Comparison of ENCODE assay signal across 8 cellular contexts in the genomic region with DNA sequence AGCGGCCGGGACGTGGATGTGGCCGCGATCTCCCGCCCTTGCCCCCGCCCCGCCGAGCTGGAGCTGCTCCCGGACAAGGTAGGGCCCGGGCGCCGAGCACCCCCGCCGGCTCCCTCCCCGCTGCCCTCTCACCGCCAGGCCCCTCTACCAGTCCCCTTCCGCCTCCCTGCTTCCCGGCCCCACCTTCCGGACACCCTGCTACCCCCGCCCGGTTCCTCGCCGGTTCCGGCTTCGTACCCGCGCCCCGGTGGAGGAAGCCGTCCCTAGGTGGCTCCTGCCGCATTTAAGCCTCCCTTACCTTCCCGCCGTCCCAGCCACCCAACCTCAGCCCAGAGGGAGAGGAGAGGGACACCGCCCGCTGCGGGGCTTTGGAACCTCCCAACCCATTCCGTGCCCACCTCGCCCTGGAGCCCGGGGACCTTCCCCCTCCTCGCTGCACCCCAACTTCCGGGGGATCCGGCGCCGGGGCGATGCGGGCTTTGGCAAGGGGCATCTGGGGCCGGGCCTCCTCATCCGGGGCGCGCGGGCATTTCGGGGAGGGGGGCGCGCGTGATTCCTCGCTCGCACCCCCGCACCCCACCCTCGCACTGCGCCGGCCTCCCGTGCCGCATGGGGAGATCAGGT. TPM values are rescaled to one million over a fixed set of nuclear protein-coding genes. Genes with fewer than 3 reads are reported as not detected.
DNase-seq lines count a peak whose midpoint lies in the region; ATAC-seq and TF ChIP-seq lines count a peak whose summit lies in the region.

No MANE protein-coding gene starts in this region.

- H3K4me3 Mint-ChIP-seq in activated naive CD8-positive, alpha-beta T cell treated with anti-CD3 and anti-CD28 coated beads, Interleukin-2, amount 10 ng/mL, durations not matched to agents 7 days and 5 days = peak overlapping the region; percentile 87

- DNase-seq in NCI-H748 (lab: John Stamatoyannopoulos, UW; ENCODE audit: unreplicated experiment) (peak; percentile 69), NCI-H748 treated with DMSO at 0.1 percent for 48 hours (lab: John Stamatoyannopoulos, UW) (no peak), SK-N-DZ (ENCODE audit: low spot score) (peak; percentile 36), hepatocyte (ENCODE audit: low spot score) (peak; percentile 75), gastrocnemius medialis (no peak), dermis blood vessel endothelial cell (no peak)
- peak; percentile 80 for DNase-seq in activated naive CD8-positive, alpha-beta T cell treated with anti-CD3 and anti-CD28 coated beads, Interleukin-2, amount 10 ng/mL, durations not matched to agents 7 days and 5 days

- WGBS in hepatocyte (ENCODE audit: low lambda C conversion rate, missing lambda C conversion rate) = 0% methylated on average over 18 of the region's 63 CpGs

- peaks cover 23% of the 10 kb centered on the region for H3K4me1 ChIP-seq in hepatocyte (ENCODE audit: insufficient read depth)
- H3K4me1 ChIP-seq in gastrocnemius medialis = peaks cover 22 to 26% of the 10 kb centered on the region in 2 donors

- H2AFZ ChIP-seq in hepatocyte = peak overlapping the region; percentile 96

- intact Hi-C loops in gastrocnemius medialis (cut with DNase I; ENCODE audit: low total_unique reads) = loop anchor here (5.0 to 10.0 kb wide), 5 partner anchors 108 to 432 kb away; no protein-coding TSS in a partner anchor

- H3K9me2 ChIP-seq in hepatocyte (replicated peaks; ENCODE audit: insufficient read depth) = no peaks in the 10 kb centered on the region

- H3K36me3 ChIP-seq in hepatocyte (replicated peaks; ENCODE audit: insufficient read depth, low read depth) = no peaks in the 10 kb centered on the region
- H3K36me3 ChIP-seq in gastrocnemius medialis = no peaks in the 10 kb centered on the region

- H3K27ac ChIP-seq in hepatocyte (peak overlapping the region; percentile 98), gastrocnemius medialis (peak overlapping the region; percentile 87 to 88 (median 88))

- TF ChIP-seq CTCF in hepatocyte (IDR thresholded peaks at IDR 0.05; ENCODE audit: poor library complexity) (no peak), gastrocnemius medialis (IDR thresholded peaks at IDR 0.05 in 4 of 5, conservative IDR thresholded peaks at IDR 0.05 in 1 of 5) (no peak)

- POLR2A ChIA-PET in activated naive CD8-positive, alpha-beta T cell treated with anti-CD3 and anti-CD28 coated beads, Interleukin-2, amount 10 ng/mL, durations not matched to agents 7 days and 5 days (lab: Charles Lee) = interaction anchor here (0.6 to 2.0 kb wide), 16 partner anchors 12 to 1840 kb away, joined by 3 to 19 read pairs (median 4); no protein-coding TSS in a partner anchor

- H3K79me2 ChIP-seq in hepatocyte = peaks cover 52% of the 10 kb centered on the region

- peak; percentile 12 for ATAC-seq in HG03103 (IDR thresholded peaks at IDR 0.05; ENCODE audit: low read depth, unreplicated experiment)
- peak; percentile 43 for ATAC-seq in activated naive CD8-positive, alpha-beta T cell treated with anti-CD3 and anti-CD28 coated beads, Interleukin-2, amount 10 ng/mL, durations not matched to agents 7 days and 5 days (ENCODE audit: low read depth)
- peak; percentile 70 to 75 for ATAC-seq in gastrocnemius medialis

- H3K4me2 ChIP-seq in hepatocyte = peak overlapping the region; percentile 82

- TF ChIP-seq POLR2A in gastrocnemius medialis (IDR thresholded peaks at IDR 0.05) = no peak

- H3K27ac Mint-ChIP-seq in activated naive CD8-positive, alpha-beta T cell treated with anti-CD3 and anti-CD28 coated beads, Interleukin-2, amount 10 ng/mL, durations not matched to agents 7 days and 5 days = peak overlapping the region; percentile 95

- no peaks in the 10 kb centered on the region for H3K9me3 ChIP-seq in hepatocyte (ENCODE audit: low read depth)
- no peaks in the 10 kb centered on the region for H3K9me3 ChIP-seq in gastrocnemius medialis

- H4K20me1 ChIP-seq in hepatocyte (ENCODE audit: insufficient read depth, poor library complexity, severe bottlenecking) = peaks cover 38% of the 10 kb centered on the region

- H3K27me3 ChIP-seq in hepatocyte = no peaks in the 10 kb centered on the region
- no peaks in the 10 kb centered on the region for H3K27me3 ChIP-seq in gastrocnemius medialis

- H3K4me1 Mint-ChIP-seq in activated naive CD8-positive, alpha-beta T cell treated with anti-CD3 and anti-CD28 coated beads, Interleukin-2, amount 10 ng/mL, durations not matched to agents 7 days and 5 days = peaks cover 44% of the 10 kb centered on the region

- H3K4me3 ChIP-seq in hepatocyte = peak overlapping the region; percentile 67
- peak overlapping the region; percentile 89 to 100 (median 96) for H3K4me3 ChIP-seq in gastrocnemius medialis

- H3K27me3 Mint-ChIP-seq in activated naive CD8-positive, alpha-beta T cell treated with anti-CD3 and anti-CD28 coated beads, Interleukin-2, amount 10 ng/mL, durations not matched to agents 7 days and 5 days = no peaks in the 10 kb centered on the region

- H3K9me3 Mint-ChIP-seq in activated naive CD8-positive, alpha-beta T cell treated with anti-CD3 and anti-CD28 coated beads, Interleukin-2, amount 10 ng/mL, durations not matched to agents 7 days and 5 days = no peaks in the 10 kb centered on the region

- peaks cover 7% of the 10 kb centered on the region for H3K36me3 Mint-ChIP-seq in activated naive CD8-positive, alpha-beta T cell treated with anti-CD3 and anti-CD28 coated beads, Interleukin-2, amount 10 ng/mL, durations not matched to agents 7 days and 5 days

- in situ Hi-C loops in gastrocnemius medialis (cut with MboI; ENCODE audit: low sequenced_read_pairs in 4 of 4) = loop anchor here in 1 of 4 donors (10.0 kb wide), 1 partner anchor 218 kb away; no protein-coding TSS in a partner anchor

RNA-seq across cellular contexts. Expression of a gene that starts 0.5 kb away (rescaled TPM):
- polyA plus RNA-seq in SK-N-DZ (2014; cell fraction: cytosol; rRNA removed) = 13.4 and 16.1 TPM in 2 replicates
- 8.7 and 9.9 TPM in 2 replicates for polyA plus RNA-seq in SK-N-DZ (2014; cell fraction: nucleus; rRNA removed)
- total RNA-seq in activated naive CD8-positive, alpha-beta T cell treated with anti-CD3 and anti-CD28 coated beads, Interleukin-2, amount 10 ng/mL, durations not matched to agents 7 days and 5 days = 10 to 100 TPM; 45.5 to 46.0 TPM
- total RNA-seq in hepatocyte = 49.8 and 53.0 TPM in 2 replicates
- 23.9 and 30.8 TPM in 2 replicates for polyA plus RNA-seq in hepatocyte
- 1 to 10 TPM; 3.6 to 4.8 (median 4.0) TPM for total RNA-seq in gastrocnemius medialis
- 30.8 and 31.8 TPM in 2 replicates for total RNA-seq in dermis blood vessel endothelial cell

Comparison
In these comparisons a context has a peak if more than half of its experiments do, and no peak if none do; other contexts are left out.
1. DNase-seq: peak in NCI-H748 (single experiment), SK-N-DZ (single experiment), activated naive CD8-positive, alpha-beta T cell treated with anti-CD3 and anti-CD28 coated beads, Interleukin-2, amount 10 ng/mL, durations not matched to agents 7 days and 5 days (single experiment) and hepatocyte (single experiment); none in NCI-H748 treated with DMSO at 0.1 percent for 48 hours (single experiment), gastrocnemius medialis (0 of 2) and dermis blood vessel endothelial cell (single experiment).
2. ATAC-seq: peak in every context shown above with its lines; median percentile 72 in gastrocnemius medialis; 43 in activated naive CD8-positive, alpha-beta T cell treated with anti-CD3 and anti-CD28 coated beads, Interleukin-2, amount 10 ng/mL, durations not matched to agents 7 days and 5 days; 12 in HG03103.